9 cellular contexts compared by ENCODE assay signal in the genomic region with DNA sequence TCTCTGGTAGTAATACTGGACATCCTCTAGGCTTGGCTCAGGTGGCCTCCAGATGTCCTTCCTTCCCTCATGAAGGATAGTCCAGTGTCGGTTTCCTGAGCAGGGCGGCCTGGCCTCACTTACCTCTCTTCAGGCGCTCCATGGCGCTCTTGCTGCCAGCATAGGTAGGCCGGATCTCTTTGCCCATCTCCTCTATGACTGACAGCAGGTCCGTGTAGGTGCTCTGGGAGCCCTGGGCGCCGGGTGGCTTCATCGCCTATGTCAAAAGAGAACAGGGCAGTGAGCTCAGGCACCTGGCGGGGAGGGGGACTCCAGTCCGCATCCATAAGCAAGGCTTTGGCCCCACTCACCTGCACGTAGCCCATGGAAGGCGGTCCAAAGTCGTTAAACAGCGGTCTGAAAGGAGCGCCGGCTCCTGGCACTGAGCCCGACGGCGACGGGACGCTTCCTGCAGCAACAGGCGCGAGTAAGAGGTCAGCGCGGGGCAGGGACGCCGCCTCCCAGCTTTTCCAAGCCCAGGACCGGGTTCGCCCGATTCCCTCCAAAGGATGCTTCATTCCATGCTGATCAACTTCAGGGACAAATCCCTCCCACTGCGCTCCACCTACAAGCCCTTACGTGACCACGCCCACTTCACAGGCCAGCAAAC. TPM values are rescaled to one million over a fixed set of nuclear protein-coding genes. Genes with fewer than 3 reads are reported as not detected.
DNase-seq lines count a peak whose midpoint lies in the region; ATAC-seq lines count a peak whose summit lies in the region.
"Had no signal": no experiment of that assay in that cellular context is flagged by ENCODE, and none has a peak within 500 bp of the region (broad histone marks: within the 10 kb centered on the region; RNA-seq: fewer than 3 reads in every experiment).

No MANE protein-coding gene starts in this region.

- H3K9me3 ChIP-seq in right cardiac atrium (ENCODE audit: control insufficient read depth, low read length): no peaks in the 10 kb centered on the region

- peaks cover 38% of the 10 kb centered on the region for H3K4me1 Mint-ChIP-seq in activated naive CD8-positive, alpha-beta T cell treated with anti-CD3 and anti-CD28 coated beads, Interleukin-2, amount 50 U/mL, for 24 hours

- intact Hi-C loops in right cardiac atrium (cut with DNase I): loop anchor here (5.0 to 10.0 kb wide), 4 partner anchors 103 to 115 kb away; a partner anchor contains a TSS

- peak overlapping the region; percentile 91 for H3K4me3 Mint-ChIP-seq in activated naive CD8-positive, alpha-beta T cell treated with anti-CD3 and anti-CD28 coated beads, Interleukin-2, amount 50 U/mL, for 24 hours

- no peak for ATAC-seq in activated naive CD8-positive, alpha-beta T cell treated with anti-CD3 and anti-CD28 coated beads, Interleukin-2, amount 50 U/mL, for 24 hours
- ATAC-seq in right cardiac atrium: peak; percentile 6 to 30
- no peak for ATAC-seq in GM21723 (IDR thresholded peaks at IDR 0.05; ENCODE audit: unreplicated experiment)
- no peak for ATAC-seq in HG03521 (IDR thresholded peaks at IDR 0.05; ENCODE audit: unreplicated experiment)

- peak overlapping the region; percentile 86 for H3K27ac ChIP-seq in right cardiac atrium (ENCODE audit: low read length)

- peaks cover 2% of the 10 kb centered on the region for H3K27me3 Mint-ChIP-seq in activated naive CD8-positive, alpha-beta T cell treated with anti-CD3 and anti-CD28 coated beads, Interleukin-2, amount 50 U/mL, for 24 hours

- 32% methylated on average over 34 of the region's 34 CpGs for WGBS in right cardiac atrium

- peaks cover 11% of the 10 kb centered on the region for H3K36me3 Mint-ChIP-seq in activated naive CD8-positive, alpha-beta T cell treated with anti-CD3 and anti-CD28 coated beads, Interleukin-2, amount 50 U/mL, for 24 hours (ENCODE audit: low read depth)

- DNase-seq in ELR (ENCODE audit: low read depth): peak; percentile 82
- DNase-seq in LoVo (ENCODE audit: low spot score): peak; percentile 80
- DNase-seq in activated naive CD8-positive, alpha-beta T cell treated with anti-CD3 and anti-CD28 coated beads, Interleukin-2, amount 50 U/mL, for 24 hours: peak; percentile 71
- DNase-seq in right cardiac atrium: peak in 1 of 3 donors; percentile 84
- DNase-seq in putamen (ENCODE audit: low spot score): peak; percentile 60
- DNase-seq in iPS-NIHi11 (ENCODE audit: low spot score): no peak

- H3K27ac Mint-ChIP-seq in activated naive CD8-positive, alpha-beta T cell treated with anti-CD3 and anti-CD28 coated beads, Interleukin-2, amount 50 U/mL, for 24 hours: peak overlapping the region; percentile 94

- H3K27me3 ChIP-seq in right cardiac atrium (ENCODE audit: control insufficient read depth, insufficient read depth): no peaks in the 10 kb centered on the region

- H3K4me1 ChIP-seq in right cardiac atrium (ENCODE audit: control insufficient read depth, insufficient read depth, low read length): peaks cover 10% of the 10 kb centered on the region

- no peaks in the 10 kb centered on the region for H3K9me3 Mint-ChIP-seq in activated naive CD8-positive, alpha-beta T cell treated with anti-CD3 and anti-CD28 coated beads, Interleukin-2, amount 50 U/mL, for 24 hours

- peak overlapping the region; percentile 68 for H3K4me3 ChIP-seq in right cardiac atrium (ENCODE audit: low read length)

RNA-seq across cellular contexts. Expression of a gene that starts 0.6 kb away (rescaled TPM):
- total RNA-seq in right cardiac atrium: 10 to 100 TPM; 31.5 to 52.7 (median 49.9) TPM
- 65.2 TPM for polyA plus RNA-seq in right cardiac atrium

RNA-seq across cellular contexts. Expression of a gene that starts 2.2 kb away (rescaled TPM):
- total RNA-seq in right cardiac atrium: 10 to 100 TPM; 19.4 to 26.3 (median 24.1) TPM
- polyA plus RNA-seq in right cardiac atrium: 13.7 TPM

RNA-seq across cellular contexts. Expression of a gene that starts 15.9 kb away (rescaled TPM):
- not detected for total RNA-seq in right cardiac atrium
- not detected for polyA plus RNA-seq in right cardiac atrium
- total RNA-seq: activated CD8-positive, alpha-beta memory T cell treated with anti-CD3 and anti-CD28 coated beads for 36 hours had no signal

RNA-seq across cellular contexts. Expression of a gene that starts 24.5 kb away (rescaled TPM):
- 10 to 100 TPM; 50.8 to 64.5 (median 64.2) TPM for total RNA-seq in right cardiac atrium
- 74.2 TPM for polyA plus RNA-seq in right cardiac atrium

RNA-seq across cellular contexts. Expression of a gene that starts 38.3 kb away (rescaled TPM):
- total RNA-seq in right cardiac atrium: 10 to 100 TPM; 61.7 to 78.2 (median 65.4) TPM
- polyA plus RNA-seq in right cardiac atrium: 82.3 TPM

Comparison
In these comparisons a context has a peak if more than half of its experiments do, and no peak if none do; other contexts are left out.
1. ATAC-seq: peak in right cardiac atrium (2 of 2); none in activated naive CD8-positive, alpha-beta T cell treated with anti-CD3 and anti-CD28 coated beads, Interleukin-2, amount 50 U/mL, for 24 hours (single experiment), GM21723 (single experiment) and HG03521 (single experiment).